ENCODE assay signal across 1 cellular context in the genomic region with DNA sequence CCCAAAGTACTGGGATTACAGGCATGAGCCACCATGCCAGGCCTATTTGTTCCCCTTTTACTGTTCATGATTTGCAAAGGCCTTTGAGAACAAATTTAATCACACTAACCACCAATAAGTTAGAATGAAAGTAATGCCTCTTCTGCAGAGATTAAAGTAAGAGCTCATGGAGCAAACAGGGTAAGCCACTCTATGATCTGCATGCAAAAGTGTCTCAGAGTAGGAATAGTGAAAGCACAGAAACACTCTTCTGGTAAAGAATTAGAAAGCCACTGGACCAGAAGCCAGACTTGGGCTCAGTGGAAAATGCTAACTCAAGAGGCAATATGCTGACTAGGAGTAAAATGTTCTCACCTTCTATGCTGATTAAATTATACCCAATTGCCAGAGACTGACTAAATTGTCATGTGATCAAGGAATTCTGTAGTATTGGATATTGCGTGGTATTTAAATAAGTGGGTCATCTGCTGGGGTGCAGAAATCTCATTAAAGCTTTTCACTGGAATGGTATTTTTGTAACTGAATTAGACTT.
A peak's percentile ranks its signal among the peaks of the same experiment; 100 is the strongest.
TF ChIP-seq lines count a peak whose summit lies in the region.

No MANE protein-coding gene starts in this region.

TF ChIP-seq in HepG2, 621 proteins besides CTCF, POLR2A, EP300 and RAD21:
- TF ChIP-seq ZNF563 (CRISPR knock-in tag; IDR thresholded peaks at IDR 0.05) (no peak), ZBTB7B (CRISPR knock-in tag; IDR thresholded peaks at IDR 0.05) (no peak), MAFK (conservative IDR thresholded peaks at IDR 0.05 in 1 of 2, IDR thresholded peaks at IDR 0.05 in 1 of 2; ENCODE audit: low read length in 2 of 2) (peak; percentile 89 to 92), NONO (IDR thresholded peaks at IDR 0.05) (no peak), NONO (CRISPR knock-in tag; conservative IDR thresholded peaks at IDR 0.05) (no peak), ZNF678 (CRISPR knock-in tag; IDR thresholded peaks at IDR 0.05) (no peak), MEF2D (CRISPR knock-in tag; IDR thresholded peaks at IDR 0.05) (no peak), SRSF4 (IDR thresholded peaks at IDR 0.05; ENCODE audit: low read depth, low read length, poor library complexity, severe bottlenecking) (no peak), FOXA1 (IDR thresholded peaks at IDR 0.05) (no peak), FOXA1 (CRISPR knock-in tag; IDR thresholded peaks at IDR 0.05) (no peak), GPN1 (CRISPR knock-in tag; IDR thresholded peaks at IDR 0.05; ENCODE audit: borderline replicate concordance) (no peak), MAFF (IDR thresholded peaks at IDR 0.05; ENCODE audit: low read depth, low read length) (peak; percentile 91), ZNF430 (CRISPR knock-in tag; IDR thresholded peaks at IDR 0.05) (no peak)
- TF ChIP-seq, protein P1, sequence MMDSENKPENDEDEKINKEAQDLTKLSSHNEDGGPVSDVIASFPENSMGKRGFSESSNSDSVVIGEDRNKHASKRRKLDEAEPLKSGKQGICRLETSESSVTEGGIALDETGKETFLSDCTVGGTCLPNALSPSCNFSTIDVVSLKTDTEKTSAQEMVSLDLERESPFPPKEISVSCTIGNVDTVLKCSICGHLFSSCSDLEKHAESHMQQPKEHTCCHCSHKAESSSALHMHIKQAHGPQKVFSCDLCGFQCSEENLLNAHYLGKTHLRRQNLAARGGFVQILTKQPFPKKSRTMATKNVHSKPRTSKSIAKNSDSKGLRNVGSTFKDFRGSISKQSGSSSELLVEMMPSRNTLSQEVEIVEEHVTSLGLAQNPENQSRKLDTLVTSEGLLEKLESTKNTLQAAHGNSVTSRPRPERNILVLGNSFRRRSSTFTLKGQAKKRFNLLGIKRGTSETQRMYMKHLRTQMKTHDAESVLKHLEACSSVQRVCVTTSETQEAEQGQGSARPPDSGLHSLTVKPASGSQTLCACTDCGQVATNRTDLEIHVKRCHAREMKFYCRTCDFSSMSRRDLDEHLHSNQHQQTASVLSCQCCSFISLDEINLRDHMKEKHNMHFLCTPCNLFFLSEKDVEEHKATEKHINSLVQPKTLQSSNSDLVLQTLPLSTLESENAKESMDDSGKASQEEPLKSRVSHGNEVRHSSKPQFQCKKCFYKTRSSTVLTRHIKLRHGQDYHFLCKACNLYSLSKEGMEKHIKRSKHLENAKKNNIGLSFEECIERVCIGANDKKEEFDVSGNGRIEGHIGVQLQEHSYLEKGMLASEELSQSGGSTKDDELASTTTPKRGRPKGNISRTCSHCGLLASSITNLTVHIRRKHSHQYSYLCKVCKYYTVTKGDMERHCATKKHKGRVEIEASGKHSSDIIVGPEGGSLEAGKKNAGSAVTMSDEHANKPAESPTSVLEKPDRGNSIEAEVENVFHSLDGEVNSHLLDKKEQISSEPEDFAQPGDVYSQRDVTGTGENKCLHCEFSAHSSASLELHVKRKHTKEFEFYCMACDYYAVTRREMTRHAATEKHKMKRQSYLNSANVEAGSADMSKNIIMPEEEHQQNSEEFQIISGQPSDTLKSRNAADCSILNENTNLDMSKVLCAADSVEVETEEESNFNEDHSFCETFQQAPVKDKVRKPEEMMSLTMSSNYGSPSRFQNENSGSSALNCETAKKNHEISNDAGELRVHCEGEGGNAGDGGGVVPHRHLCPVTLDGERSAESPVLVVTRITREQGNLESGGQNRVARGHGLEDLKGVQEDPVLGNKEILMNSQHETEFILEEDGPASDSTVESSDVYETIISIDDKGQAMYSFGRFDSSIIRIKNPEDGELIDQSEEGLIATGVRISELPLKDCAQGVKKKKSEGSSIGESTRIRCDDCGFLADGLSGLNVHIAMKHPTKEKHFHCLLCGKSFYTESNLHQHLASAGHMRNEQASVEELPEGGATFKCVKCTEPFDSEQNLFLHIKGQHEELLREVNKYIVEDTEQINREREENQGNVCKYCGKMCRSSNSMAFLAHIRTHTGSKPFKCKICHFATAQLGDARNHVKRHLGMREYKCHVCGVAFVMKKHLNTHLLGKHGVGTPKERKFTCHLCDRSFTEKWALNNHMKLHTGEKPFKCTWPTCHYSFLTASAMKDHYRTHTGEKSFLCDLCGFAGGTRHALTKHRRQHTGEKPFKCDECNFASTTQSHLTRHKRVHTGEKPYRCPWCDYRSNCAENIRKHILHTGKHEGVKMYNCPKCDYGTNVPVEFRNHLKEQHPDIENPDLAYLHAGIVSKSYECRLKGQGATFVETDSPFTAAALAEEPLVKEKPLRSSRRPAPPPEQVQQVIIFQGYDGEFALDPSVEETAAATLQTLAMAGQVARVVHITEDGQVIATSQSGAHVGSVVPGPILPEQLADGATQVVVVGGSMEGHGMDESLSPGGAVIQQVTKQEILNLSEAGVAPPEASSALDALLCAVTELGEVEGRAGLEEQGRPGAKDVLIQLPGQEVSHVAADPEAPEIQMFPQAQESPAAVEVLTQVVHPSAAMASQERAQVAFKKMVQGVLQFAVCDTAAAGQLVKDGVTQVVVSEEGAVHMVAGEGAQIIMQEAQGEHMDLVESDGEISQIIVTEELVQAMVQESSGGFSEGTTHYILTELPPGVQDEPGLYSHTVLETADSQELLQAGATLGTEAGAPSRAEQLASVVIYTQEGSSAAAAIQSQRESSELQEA (CRISPR knock-in tag; IDR thresholded peaks at IDR 0.05; ENCODE audit: not compliant biosample characterization), result no peak
TF ChIP-seq in HepG2: peak in this region for 2.
